ENCODE assay signal across 14 cellular contexts in the genomic region with DNA sequence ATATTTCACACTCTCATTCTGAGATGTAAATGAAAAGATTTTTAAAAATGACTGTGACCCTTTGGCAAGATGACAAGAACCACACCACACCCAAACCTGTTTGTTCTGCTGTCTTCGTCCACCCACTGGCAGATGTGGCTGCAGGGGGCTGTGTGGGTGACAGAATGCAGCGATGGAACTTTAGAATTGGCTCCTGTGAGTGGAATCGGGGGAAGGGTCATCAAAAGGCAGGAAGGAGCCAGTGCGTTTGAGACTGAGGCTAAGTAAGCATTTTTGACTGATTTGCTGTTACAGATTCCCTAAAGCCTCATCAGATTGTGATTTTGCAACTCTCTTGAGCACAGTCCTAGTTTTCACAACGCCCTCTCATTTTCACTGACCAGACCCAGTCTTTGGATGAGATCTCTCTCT.
A peak's percentile ranks its signal among the peaks of the same experiment; 100 is the strongest.
DNase-seq lines count a peak whose midpoint lies in the region; ATAC-seq, FAIRE-seq and TF ChIP-seq lines count a peak whose summit lies in the region.
"Had no signal": no experiment of that assay in that cellular context is flagged by ENCODE, and none has a peak within 500 bp of the region (broad histone marks: within the 10 kb centered on the region; RNA-seq: fewer than 3 reads in every experiment).

No MANE protein-coding gene starts in this region.

- DNase-seq in GM10266 (ENCODE audit: extremely low spot score) = peak; percentile 9
- DNase-seq in astrocyte (ENCODE audit: low read depth) = peak; percentile 83
- peak in 3 of 5 donors; percentile 10 to 26 (median 23) for DNase-seq in heart left ventricle
- DNase-seq in skeletal muscle cell (ENCODE audit: low read depth) = peak; percentile 77
- DNase-seq in kidney = no peak
- no peak for DNase-seq in CD8-positive, alpha-beta T cell
- no peak for DNase-seq in activated CD8-positive, alpha-beta memory T cell treated with anti-CD3 and anti-CD28 coated beads, Interleukin-2, amount 50 U/mL, for 48 hours
- DNase-seq in mesenteric fat pad (ENCODE audit: low spot score) = no peak
- DNase-seq: caudate nucleus, lower lobe of right lung, stomach had no signal

- H3K4me3 Mint-ChIP-seq in astrocyte (ENCODE audit: unreplicated experiment) = no peak overlapping the region
- no peak overlapping the region for H3K4me3 Mint-ChIP-seq in CD8-positive, alpha-beta T cell
- H3K4me3 Mint-ChIP-seq: IgD-negative memory B cell had no signal

- H3K4me1 Mint-ChIP-seq in astrocyte (ENCODE audit: low read depth, unreplicated experiment) = peaks cover 19% of the 10 kb centered on the region
- no peaks in the 10 kb centered on the region for H3K4me1 Mint-ChIP-seq in CD8-positive, alpha-beta T cell (ENCODE audit: low read depth)
- H3K4me1 Mint-ChIP-seq: IgD-negative memory B cell had no signal

- TF ChIP-seq CTCF in GM10266 (IDR thresholded peaks at IDR 0.05; ENCODE audit: control insufficient read depth, insufficient read depth, low read depth, missing control alignments) = no peak
- TF ChIP-seq CTCF in astrocyte (IDR thresholded peaks at IDR 0.05; ENCODE audit: insufficient read depth, low read depth, low read length) = no peak
- TF ChIP-seq CTCF in heart left ventricle (IDR thresholded peaks at IDR 0.05) = no peak
- no peak for TF ChIP-seq CTCF in kidney (IDR thresholded peaks at IDR 0.05; ENCODE audit: borderline replicate concordance, extremely low read depth, insufficient read depth)
- no peak for TF ChIP-seq CTCF in CD8-positive, alpha-beta T cell (IDR thresholded peaks at IDR 0.05)

- H3K4me3 ChIP-seq in astrocyte (ENCODE audit: insufficient read depth, low read depth, low read length) (no peak overlapping the region), heart left ventricle (no peak overlapping the region), skeletal muscle cell (ENCODE audit: low read depth, low read length) (no peak overlapping the region), kidney (ENCODE audit: low read length in 2 of 2) (no peak overlapping the region)
- no peak overlapping the region for H3K4me3 ChIP-seq in CD8-positive, alpha-beta T cell (ENCODE audit: low read depth, low read length)
- H3K4me3 ChIP-seq: HAP-1, lower lobe of right lung, prostate gland, stomach had no signal

- H3K79me2 ChIP-seq in astrocyte (ENCODE audit: insufficient read depth, low read length) = no peaks in the 10 kb centered on the region

- H3K9me3 Mint-ChIP-seq in astrocyte (ENCODE audit: unreplicated experiment) = no peaks in the 10 kb centered on the region
- H3K9me3 Mint-ChIP-seq in CD8-positive, alpha-beta T cell = no peaks in the 10 kb centered on the region

- peak overlapping the region; percentile 48 for H3K27ac Mint-ChIP-seq in astrocyte (ENCODE audit: unreplicated experiment)
- no peak overlapping the region for H3K27ac Mint-ChIP-seq in CD8-positive, alpha-beta T cell
- H3K27ac Mint-ChIP-seq: IgD-negative memory B cell had no signal

- H3K4me2 ChIP-seq in astrocyte (ENCODE audit: low read length) = peak overlapping the region; percentile 29

- no peaks in the 10 kb centered on the region for H3K36me3 Mint-ChIP-seq in astrocyte (ENCODE audit: low read depth, unreplicated experiment)
- H3K36me3 Mint-ChIP-seq in CD8-positive, alpha-beta T cell = no peaks in the 10 kb centered on the region
- H3K36me3 Mint-ChIP-seq: IgD-negative memory B cell had no signal

- peak overlapping the region; percentile 48 for H2AFZ ChIP-seq in astrocyte (ENCODE audit: low read depth, low read length)

- H3K27ac ChIP-seq in astrocyte (ENCODE audit: low read depth, low read length) = no peak overlapping the region
- peak overlapping the region in 3 of 12 donors; percentile 26 to 54 (median 49) for H3K27ac ChIP-seq in heart left ventricle
- no peak overlapping the region for H3K27ac ChIP-seq in kidney (ENCODE audit: low read depth in 2 of 2, low read length in 2 of 2)
- no peak overlapping the region for H3K27ac ChIP-seq in CD8-positive, alpha-beta T cell (ENCODE audit: low read depth, low read length)
- H3K27ac ChIP-seq: lower lobe of right lung, prostate gland had no signal

- intact Hi-C loops in heart left ventricle (cut with DNase I) (no loop called here), kidney (cut with DNase I) (no loop called here)
- intact Hi-C loops in CD8-positive, alpha-beta T cell (cut with DNase I, micrococcal nuclease) = no loop called here

- ATAC-seq in heart left ventricle = peak in 3 of 4 donors; percentile 77 to 95 (median 79)
- no peak for ATAC-seq in CD8-positive, alpha-beta T cell

- H4K20me1 ChIP-seq in astrocyte (ENCODE audit: insufficient read depth, low read length) = no peaks in the 10 kb centered on the region

- FAIRE-seq in astrocyte (lab: Jason Lieb, UNC) (peak; percentile 71), kidney (lab: Jason Lieb, UNC) (no peak)

- H3K27me3 ChIP-seq in astrocyte (ENCODE audit: insufficient read depth, low read length) (no peaks in the 10 kb centered on the region), heart left ventricle (no peaks in the 10 kb centered on the region)
- no peaks in the 10 kb centered on the region for H3K27me3 ChIP-seq in CD8-positive, alpha-beta T cell (ENCODE audit: insufficient read depth, low read length)
- H3K27me3 ChIP-seq: stomach had no signal

- H3K9me3 ChIP-seq in astrocyte (ENCODE audit: insufficient read depth, low read depth, low read length) (no peaks in the 10 kb centered on the region), heart left ventricle (peaks cover 0 to 34% (median 0%) of the 10 kb centered on the region in 12 donors), kidney (ENCODE audit: control insufficient read depth in 1 of 2, low read length in 2 of 2) (no peaks in the 10 kb centered on the region)
- no peaks in the 10 kb centered on the region for H3K9me3 ChIP-seq in CD8-positive, alpha-beta T cell (ENCODE audit: low read length)
- H3K9me3 ChIP-seq: lower lobe of right lung, prostate gland, stomach had no signal

- no peaks in the 10 kb centered on the region for H3K27me3 Mint-ChIP-seq in astrocyte (ENCODE audit: low read depth, unreplicated experiment)
- H3K27me3 Mint-ChIP-seq in CD8-positive, alpha-beta T cell (ENCODE audit: low read depth) = no peaks in the 10 kb centered on the region

- H3K4me1 ChIP-seq in astrocyte (ENCODE audit: insufficient read depth, low read length) (peaks cover 8% of the 10 kb centered on the region), heart left ventricle (no peaks in the 10 kb centered on the region), kidney (ENCODE audit: control insufficient read depth in 1 of 2, insufficient read depth in 1 of 2, low read depth in 1 of 2, low read length in 2 of 2) (no peaks in the 10 kb centered on the region)
- H3K4me1 ChIP-seq in CD8-positive, alpha-beta T cell (ENCODE audit: insufficient read depth, low read length) = no peaks in the 10 kb centered on the region
- H3K4me1 ChIP-seq: lower lobe of right lung, prostate gland, stomach had no signal

- POLR2A ChIA-PET in CD8-positive, alpha-beta T cell (lab: Charles Lee) = no interaction called here

- CTCF ChIA-PET in CD8-positive, alpha-beta T cell (lab: Charles Lee) = no interaction called here

- TF ChIP-seq POLR2A in heart left ventricle (IDR thresholded peaks at IDR 0.05) = no peak

- H3K9ac ChIP-seq in astrocyte (ENCODE audit: low read length) (no peak overlapping the region), kidney (ENCODE audit: low read length in 2 of 2) (no peak overlapping the region)

- H3K36me3 ChIP-seq in astrocyte (ENCODE audit: insufficient read depth, low read length) = no peaks in the 10 kb centered on the region
- H3K36me3 ChIP-seq in heart left ventricle = no peaks in the 10 kb centered on the region
- no peaks in the 10 kb centered on the region for H3K36me3 ChIP-seq in kidney (ENCODE audit: control insufficient read depth in 1 of 2, insufficient read depth in 2 of 2, low read length in 2 of 2)
- no peaks in the 10 kb centered on the region for H3K36me3 ChIP-seq in CD8-positive, alpha-beta T cell (ENCODE audit: insufficient read depth, low read length)
- H3K36me3 ChIP-seq: HAP-1, lower lobe of right lung, prostate gland, stomach had no signal

- 57 to 63% (median 62%) methylated on average over 5 of the region's 5 CpGs for WGBS in heart left ventricle, 4 donors

Comparison
In these comparisons a context has a peak if more than half of its experiments do, and no peak if none do; other contexts are left out.
1. DNase-seq: peak in GM10266 (single experiment), astrocyte (single experiment), heart left ventricle (3 of 5) and skeletal muscle cell (single experiment); none in kidney (single experiment), CD8-positive, alpha-beta T cell (0 of 7), activated CD8-positive, alpha-beta memory T cell treated with anti-CD3 and anti-CD28 coated beads, Interleukin-2, amount 50 U/mL, for 48 hours (single experiment) and mesenteric fat pad (single experiment).